In the genomic region with DNA sequence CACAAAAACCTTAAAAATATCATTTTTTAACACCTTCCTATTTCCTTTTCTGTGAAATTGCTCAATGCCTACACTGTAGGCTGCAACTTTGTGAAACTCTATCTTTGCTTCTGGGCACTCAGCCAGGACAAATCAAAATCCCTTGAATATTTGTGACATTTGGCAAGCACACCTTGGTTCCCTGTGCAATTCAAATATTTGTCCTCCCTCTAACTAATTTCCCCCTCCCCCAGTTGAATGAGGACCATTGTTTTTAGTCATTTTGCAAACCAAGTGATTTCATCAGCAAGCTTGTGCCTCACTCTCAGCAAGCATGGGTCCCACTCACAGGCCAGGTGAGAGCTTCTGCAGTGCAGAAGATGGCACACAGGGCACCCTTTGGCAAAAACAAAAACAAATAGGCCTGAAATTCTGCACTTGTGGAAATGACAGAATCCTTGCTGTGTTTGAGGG, we compare ENCODE assay signal across 1 cellular context.
A peak's percentile ranks its signal among the peaks of the same experiment; 100 is the strongest.
TF ChIP-seq lines count a peak whose summit lies in the region.

No MANE protein-coding gene starts in this region.

TF ChIP-seq in HepG2, 621 proteins besides CTCF, POLR2A, EP300 and RAD21 (continued from another document and continues in another):
- TF ChIP-seq, protein P1, sequence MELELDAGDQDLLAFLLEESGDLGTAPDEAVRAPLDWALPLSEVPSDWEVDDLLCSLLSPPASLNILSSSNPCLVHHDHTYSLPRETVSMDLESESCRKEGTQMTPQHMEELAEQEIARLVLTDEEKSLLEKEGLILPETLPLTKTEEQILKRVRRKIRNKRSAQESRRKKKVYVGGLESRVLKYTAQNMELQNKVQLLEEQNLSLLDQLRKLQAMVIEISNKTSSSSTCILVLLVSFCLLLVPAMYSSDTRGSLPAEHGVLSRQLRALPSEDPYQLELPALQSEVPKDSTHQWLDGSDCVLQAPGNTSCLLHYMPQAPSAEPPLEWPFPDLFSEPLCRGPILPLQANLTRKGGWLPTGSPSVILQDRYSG (CRISPR knock-in tag; IDR thresholded peaks at IDR 0.05), result peak; percentile 86; the same call in 1 of the 2 replicates
- TF ChIP-seq PTBP1 (IDR thresholded peaks at IDR 0.05; ENCODE audit: low read depth, low read length, poor library complexity, severe bottlenecking) (no peak), RFX5 (IDR thresholded peaks at IDR 0.05; ENCODE audit: low read depth, low read length) (no peak), KDM3A (CRISPR knock-in tag; IDR thresholded peaks at IDR 0.05; ENCODE audit: low read depth) (peak; percentile 67; the same call in 1 of the 2 replicates), RBAK (CRISPR knock-in tag; IDR thresholded peaks at IDR 0.05) (peak; percentile 85), KMT2B (CRISPR knock-in tag; IDR thresholded peaks at IDR 0.05) (peak; percentile 27; the same call in 1 of the 2 replicates), ZNF720 (CRISPR knock-in tag; IDR thresholded peaks at IDR 0.05) (no peak), HNRNPLL (IDR thresholded peaks at IDR 0.05; ENCODE audit: low read depth, low read length, poor library complexity, severe bottlenecking) (no peak), ZNF124 (CRISPR knock-in tag; IDR thresholded peaks at IDR 0.05) (peak; percentile 85), PCBP2 (optimal IDR thresholded peaks at IDR 0.05; ENCODE audit: low read depth, low read length, poor library complexity, severe bottlenecking) (no peak), MBD4 (IDR thresholded peaks at IDR 0.05; ENCODE audit: borderline replicate concordance, low read length) (0 out of 2 replicates have a peak, but pooled peaks have one; percentile 59), FOXK2 (IDR thresholded peaks at IDR 0.05) (no peak), FOXA3 (CRISPR knock-in tag; IDR thresholded peaks at IDR 0.05) (peak; percentile 96), GABPB1 (CRISPR knock-in tag; IDR thresholded peaks at IDR 0.05) (no peak; the same call in 1 of the 2 replicates), ZNF772 (CRISPR knock-in tag; IDR thresholded peaks at IDR 0.05) (peak; percentile 86; the same call in 1 of the 2 replicates), MAF1 (CRISPR knock-in tag; IDR thresholded peaks at IDR 0.05; ENCODE audit: borderline replicate concordance) (no peak), CAMTA2 (CRISPR knock-in tag; IDR thresholded peaks at IDR 0.05; ENCODE audit: borderline replicate concordance) (no peak), NFE2L1 (CRISPR knock-in tag; IDR thresholded peaks at IDR 0.05; ENCODE audit: borderline replicate concordance) (no peak), ELF3 (CRISPR knock-in tag; IDR thresholded peaks at IDR 0.05) (peak; percentile 98), ZNF260 (CRISPR knock-in tag; IDR thresholded peaks at IDR 0.05; ENCODE audit: borderline replicate concordance, low read depth) (no peak), NONO (IDR thresholded peaks at IDR 0.05) (no peak), NONO (CRISPR knock-in tag; conservative IDR thresholded peaks at IDR 0.05) (no peak; the same call in 1 of the 2 replicates), PHF5A (CRISPR knock-in tag; IDR thresholded peaks at IDR 0.05; ENCODE audit: low read depth, unreplicated experiment) (peak; percentile 74), ARHGAP35 (CRISPR knock-in tag; IDR thresholded peaks at IDR 0.05; ENCODE audit: borderline replicate concordance) (no peak)
- TF ChIP-seq, protein P2, sequence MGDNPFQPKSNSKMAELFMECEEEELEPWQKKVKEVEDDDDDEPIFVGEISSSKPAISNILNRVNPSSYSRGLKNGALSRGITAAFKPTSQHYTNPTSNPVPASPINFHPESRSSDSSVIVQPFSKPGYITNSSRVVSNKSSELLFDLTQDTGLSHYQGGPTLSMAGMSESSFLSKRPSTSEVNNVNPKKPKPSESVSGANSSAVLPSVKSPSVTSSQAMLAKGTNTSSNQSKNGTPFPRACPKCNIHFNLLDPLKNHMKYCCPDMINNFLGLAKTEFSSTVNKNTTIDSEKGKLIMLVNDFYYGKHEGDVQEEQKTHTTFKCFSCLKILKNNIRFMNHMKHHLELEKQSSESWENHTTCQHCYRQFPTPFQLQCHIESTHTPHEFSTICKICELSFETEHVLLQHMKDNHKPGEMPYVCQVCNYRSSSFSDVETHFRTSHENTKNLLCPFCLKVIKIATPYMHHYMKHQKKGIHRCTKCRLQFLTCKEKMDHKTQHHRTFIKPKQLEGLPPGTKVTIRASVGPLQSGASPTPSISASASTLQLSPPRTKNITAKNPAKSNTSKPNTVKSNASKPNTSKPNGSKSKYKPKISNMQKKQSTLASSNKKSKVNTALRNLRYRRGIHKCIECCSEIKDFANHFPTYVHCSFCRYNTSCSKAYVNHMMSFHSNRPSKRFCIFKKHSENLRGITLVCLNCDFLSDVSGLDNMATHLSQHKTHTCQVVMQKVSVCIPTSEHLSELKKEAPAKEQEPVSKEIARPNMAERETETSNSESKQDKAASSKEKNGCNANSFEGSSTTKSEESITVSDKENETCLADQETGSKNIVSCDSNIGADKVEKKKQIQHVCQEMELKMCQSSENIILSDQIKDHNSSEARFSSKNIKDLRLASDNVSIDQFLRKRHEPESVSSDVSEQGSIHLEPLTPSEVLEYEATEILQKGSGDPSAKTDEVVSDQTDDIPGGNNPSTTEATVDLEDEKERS (CRISPR knock-in tag; IDR thresholded peaks at IDR 0.05), result peak; percentile 97
- TF ChIP-seq, protein P3, sequence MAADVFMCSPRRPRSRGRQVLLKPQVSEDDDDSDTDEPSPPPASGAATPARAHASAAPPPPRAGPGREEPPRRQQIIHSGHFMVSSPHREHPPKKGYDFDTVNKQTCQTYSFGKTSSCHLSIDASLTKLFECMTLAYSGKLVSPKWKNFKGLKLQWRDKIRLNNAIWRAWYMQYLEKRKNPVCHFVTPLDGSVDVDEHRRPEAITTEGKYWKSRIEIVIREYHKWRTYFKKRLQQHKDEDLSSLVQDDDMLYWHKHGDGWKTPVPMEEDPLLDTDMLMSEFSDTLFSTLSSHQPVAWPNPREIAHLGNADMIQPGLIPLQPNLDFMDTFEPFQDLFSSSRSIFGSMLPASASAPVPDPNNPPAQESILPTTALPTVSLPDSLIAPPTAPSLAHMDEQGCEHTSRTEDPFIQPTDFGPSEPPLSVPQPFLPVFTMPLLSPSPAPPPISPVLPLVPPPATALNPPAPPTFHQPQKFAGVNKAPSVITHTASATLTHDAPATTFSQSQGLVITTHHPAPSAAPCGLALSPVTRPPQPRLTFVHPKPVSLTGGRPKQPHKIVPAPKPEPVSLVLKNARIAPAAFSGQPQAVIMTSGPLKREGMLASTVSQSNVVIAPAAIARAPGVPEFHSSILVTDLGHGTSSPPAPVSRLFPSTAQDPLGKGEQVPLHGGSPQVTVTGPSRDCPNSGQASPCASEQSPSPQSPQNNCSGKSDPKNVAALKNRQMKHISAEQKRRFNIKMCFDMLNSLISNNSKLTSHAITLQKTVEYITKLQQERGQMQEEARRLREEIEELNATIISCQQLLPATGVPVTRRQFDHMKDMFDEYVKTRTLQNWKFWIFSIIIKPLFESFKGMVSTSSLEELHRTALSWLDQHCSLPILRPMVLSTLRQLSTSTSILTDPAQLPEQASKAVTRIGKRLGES (CRISPR knock-in tag; IDR thresholded peaks at IDR 0.05; ENCODE audit: borderline replicate concordance), result peak; percentile 95
- TF ChIP-seq, protein P4, sequence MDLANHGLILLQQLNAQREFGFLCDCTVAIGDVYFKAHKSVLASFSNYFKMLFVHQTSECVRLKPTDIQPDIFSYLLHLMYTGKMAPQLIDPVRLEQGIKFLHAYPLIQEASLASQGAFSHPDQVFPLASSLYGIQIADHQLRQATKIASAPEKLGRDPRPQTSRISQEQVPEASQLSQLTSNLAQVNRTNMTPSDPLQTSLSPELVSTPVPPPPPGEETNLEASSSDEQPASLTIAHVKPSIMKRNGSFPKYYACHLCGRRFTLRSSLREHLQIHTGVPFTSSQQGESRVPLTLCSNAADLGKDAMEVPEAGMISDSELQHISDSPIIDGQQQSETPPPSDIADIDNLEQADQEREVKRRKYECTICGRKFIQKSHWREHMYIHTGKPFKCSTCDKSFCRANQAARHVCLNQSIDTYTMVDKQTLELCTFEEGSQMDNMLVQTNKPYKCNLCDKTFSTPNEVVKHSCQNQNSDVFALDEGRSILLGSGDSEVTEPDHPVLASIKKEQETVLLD (CRISPR knock-in tag; IDR thresholded peaks at IDR 0.05; ENCODE audit: low read depth), result no peak
- TF ChIP-seq, protein P5, sequence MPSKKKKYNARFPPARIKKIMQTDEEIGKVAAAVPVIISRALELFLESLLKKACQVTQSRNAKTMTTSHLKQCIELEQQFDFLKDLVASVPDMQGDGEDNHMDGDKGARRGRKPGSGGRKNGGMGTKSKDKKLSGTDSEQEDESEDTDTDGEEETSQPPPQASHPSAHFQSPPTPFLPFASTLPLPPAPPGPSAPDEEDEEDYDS (CRISPR knock-in tag; IDR thresholded peaks at IDR 0.05), result peak; percentile 60; the same call in 1 of the 2 replicates
- TF ChIP-seq, protein P6, sequence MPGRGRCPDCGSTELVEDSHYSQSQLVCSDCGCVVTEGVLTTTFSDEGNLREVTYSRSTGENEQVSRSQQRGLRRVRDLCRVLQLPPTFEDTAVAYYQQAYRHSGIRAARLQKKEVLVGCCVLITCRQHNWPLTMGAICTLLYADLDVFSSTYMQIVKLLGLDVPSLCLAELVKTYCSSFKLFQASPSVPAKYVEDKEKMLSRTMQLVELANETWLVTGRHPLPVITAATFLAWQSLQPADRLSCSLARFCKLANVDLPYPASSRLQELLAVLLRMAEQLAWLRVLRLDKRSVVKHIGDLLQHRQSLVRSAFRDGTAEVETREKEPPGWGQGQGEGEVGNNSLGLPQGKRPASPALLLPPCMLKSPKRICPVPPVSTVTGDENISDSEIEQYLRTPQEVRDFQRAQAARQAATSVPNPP (CRISPR knock-in tag; IDR thresholded peaks at IDR 0.05), result no peak
- TF ChIP-seq, protein P7, sequence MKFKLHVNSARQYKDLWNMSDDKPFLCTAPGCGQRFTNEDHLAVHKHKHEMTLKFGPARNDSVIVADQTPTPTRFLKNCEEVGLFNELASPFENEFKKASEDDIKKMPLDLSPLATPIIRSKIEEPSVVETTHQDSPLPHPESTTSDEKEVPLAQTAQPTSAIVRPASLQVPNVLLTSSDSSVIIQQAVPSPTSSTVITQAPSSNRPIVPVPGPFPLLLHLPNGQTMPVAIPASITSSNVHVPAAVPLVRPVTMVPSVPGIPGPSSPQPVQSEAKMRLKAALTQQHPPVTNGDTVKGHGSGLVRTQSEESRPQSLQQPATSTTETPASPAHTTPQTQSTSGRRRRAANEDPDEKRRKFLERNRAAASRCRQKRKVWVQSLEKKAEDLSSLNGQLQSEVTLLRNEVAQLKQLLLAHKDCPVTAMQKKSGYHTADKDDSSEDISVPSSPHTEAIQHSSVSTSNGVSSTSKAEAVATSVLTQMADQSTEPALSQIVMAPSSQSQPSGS (CRISPR knock-in tag; IDR thresholded peaks at IDR 0.05), result peak; percentile 87
- TF ChIP-seq, protein P8, sequence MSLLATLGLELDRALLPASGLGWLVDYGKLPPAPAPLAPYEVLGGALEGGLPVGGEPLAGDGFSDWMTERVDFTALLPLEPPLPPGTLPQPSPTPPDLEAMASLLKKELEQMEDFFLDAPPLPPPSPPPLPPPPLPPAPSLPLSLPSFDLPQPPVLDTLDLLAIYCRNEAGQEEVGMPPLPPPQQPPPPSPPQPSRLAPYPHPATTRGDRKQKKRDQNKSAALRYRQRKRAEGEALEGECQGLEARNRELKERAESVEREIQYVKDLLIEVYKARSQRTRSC (CRISPR knock-in tag; IDR thresholded peaks at IDR 0.05; ENCODE audit: low read depth), result no peak
- TF ChIP-seq, protein P9, sequence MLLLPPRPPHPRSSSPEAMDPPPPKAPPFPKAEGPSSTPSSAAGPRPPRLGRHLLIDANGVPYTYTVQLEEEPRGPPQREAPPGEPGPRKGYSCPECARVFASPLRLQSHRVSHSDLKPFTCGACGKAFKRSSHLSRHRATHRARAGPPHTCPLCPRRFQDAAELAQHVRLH (CRISPR knock-in tag; IDR thresholded peaks at IDR 0.05; ENCODE audit: borderline replicate concordance, low read depth), result peak; percentile 53; the same call in 1 of the 2 replicates
- TF ChIP-seq, protein P10, sequence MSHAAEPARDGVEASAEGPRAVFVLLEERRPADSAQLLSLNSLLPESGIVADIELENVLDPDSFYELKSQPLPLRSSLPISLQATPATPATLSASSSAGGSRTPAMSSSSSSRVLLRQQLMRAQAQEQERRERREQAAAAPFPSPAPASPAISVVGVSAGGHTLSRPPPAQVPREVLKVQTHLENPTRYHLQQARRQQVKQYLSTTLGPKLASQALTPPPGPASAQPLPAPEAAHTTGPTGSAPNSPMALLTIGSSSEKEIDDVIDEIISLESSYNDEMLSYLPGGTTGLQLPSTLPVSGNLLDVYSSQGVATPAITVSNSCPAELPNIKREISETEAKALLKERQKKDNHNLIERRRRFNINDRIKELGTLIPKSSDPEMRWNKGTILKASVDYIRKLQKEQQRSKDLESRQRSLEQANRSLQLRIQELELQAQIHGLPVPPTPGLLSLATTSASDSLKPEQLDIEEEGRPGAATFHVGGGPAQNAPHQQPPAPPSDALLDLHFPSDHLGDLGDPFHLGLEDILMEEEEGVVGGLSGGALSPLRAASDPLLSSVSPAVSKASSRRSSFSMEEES (CRISPR knock-in tag; IDR thresholded peaks at IDR 0.05), result peak; percentile 76
- TF ChIP-seq, protein P11, sequence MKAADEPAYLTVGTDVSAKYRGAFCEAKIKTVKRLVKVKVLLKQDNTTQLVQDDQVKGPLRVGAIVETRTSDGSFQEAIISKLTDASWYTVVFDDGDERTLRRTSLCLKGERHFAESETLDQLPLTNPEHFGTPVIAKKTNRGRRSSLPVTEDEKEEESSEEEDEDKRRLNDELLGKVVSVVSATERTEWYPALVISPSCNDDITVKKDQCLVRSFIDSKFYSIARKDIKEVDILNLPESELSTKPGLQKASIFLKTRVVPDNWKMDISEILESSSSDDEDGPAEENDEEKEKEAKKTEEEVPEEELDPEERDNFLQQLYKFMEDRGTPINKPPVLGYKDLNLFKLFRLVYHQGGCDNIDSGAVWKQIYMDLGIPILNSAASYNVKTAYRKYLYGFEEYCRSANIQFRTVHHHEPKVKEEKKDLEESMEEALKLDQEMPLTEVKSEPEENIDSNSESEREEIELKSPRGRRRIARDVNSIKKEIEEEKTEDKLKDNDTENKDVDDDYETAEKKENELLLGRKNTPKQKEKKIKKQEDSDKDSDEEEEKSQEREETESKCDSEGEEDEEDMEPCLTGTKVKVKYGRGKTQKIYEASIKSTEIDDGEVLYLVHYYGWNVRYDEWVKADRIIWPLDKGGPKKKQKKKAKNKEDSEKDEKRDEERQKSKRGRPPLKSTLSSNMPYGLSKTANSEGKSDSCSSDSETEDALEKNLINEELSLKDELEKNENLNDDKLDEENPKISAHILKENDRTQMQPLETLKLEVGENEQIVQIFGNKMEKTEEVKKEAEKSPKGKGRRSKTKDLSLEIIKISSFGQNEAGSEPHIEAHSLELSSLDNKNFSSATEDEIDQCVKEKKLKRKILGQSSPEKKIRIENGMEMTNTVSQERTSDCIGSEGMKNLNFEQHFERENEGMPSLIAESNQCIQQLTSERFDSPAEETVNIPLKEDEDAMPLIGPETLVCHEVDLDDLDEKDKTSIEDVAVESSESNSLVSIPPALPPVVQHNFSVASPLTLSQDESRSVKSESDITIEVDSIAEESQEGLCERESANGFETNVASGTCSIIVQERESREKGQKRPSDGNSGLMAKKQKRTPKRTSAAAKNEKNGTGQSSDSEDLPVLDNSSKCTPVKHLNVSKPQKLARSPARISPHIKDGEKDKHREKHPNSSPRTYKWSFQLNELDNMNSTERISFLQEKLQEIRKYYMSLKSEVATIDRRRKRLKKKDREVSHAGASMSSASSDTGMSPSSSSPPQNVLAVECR (CRISPR knock-in tag; IDR thresholded peaks at IDR 0.05; ENCODE audit: borderline replicate concordance), result peak; percentile 55; the same call in 1 of the 2 replicates
